10 cellular contexts compared by ENCODE assay signal in the genomic region with DNA sequence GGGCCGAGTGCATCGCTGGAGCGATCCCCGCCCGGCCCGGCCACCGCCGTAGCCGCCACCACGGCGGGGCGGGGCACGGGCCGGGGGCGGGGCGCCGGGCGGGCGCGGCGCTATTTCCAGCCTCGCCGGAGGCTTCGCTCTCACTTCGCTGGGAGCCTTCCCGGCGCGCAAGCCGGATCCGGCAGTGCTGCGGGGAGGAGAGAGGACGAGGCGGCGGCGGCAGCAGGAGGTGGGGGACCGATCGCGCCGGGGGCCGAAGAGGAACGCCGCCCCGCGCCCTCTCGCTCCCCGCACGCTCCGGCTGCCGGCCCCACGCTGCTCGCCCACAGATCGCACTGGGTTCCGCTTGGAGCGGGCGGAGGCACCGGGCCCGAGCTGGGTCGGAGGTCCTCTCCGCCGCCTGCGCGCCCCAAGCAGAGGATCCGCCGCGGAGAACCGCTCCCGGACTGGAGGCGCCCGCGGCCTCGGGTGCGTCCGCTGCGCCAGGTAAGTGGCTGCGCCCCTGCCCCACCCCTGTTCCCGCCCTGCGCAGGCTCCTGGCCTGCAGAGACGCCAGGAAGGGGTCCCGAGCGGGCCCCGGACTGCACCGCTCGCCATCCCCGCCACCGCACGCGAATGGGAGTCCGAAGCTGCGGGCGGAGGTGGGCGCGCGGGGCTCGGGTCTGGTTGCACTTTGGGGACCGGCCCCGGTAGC. TPM values are rescaled to one million over a fixed set of nuclear protein-coding genes. Genes with fewer than 3 reads are reported as not detected.
A peak's percentile ranks its signal among the peaks of the same experiment; 100 is the strongest.
DNase-seq lines count a peak whose midpoint lies in the region; ATAC-seq and TF ChIP-seq lines count a peak whose summit lies in the region.
"Had no signal": no experiment of that assay in that cellular context is flagged by ENCODE, and none has a peak within 500 bp of the region (broad histone marks: within the 10 kb centered on the region; RNA-seq: fewer than 3 reads in every experiment).

CHST8 (plus strand) TSS at position 143 of the 694 bp plus-strand sequence. CDS start 67,309 bp downstream, outside the sequence.

- no peak for ATAC-seq in GM18909 (IDR thresholded peaks at IDR 0.05; ENCODE audit: poor library complexity, unreplicated experiment)
- no peak for ATAC-seq in HG03175 (IDR thresholded peaks at IDR 0.05; ENCODE audit: unreplicated experiment)

- H2AFZ ChIP-seq in fibroblast of lung (ENCODE audit: low read length) = no peak within 1 kb of the TSS
- no peak within 1 kb of the TSS for H2AFZ ChIP-seq in osteoblast (ENCODE audit: low read length)

- no peaks in the 10 kb centered on the region for H3K9me3 ChIP-seq in fibroblast of lung (ENCODE audit: control insufficient read depth, insufficient read depth, low read depth, low read length)
- H3K9me3 ChIP-seq in osteoblast (ENCODE audit: low read depth, low read length) = no peaks in the 10 kb centered on the region
- H3K9me3 ChIP-seq: uterus had no signal

- no peak within 1 kb of the TSS for H3K9ac ChIP-seq in fibroblast of lung (ENCODE audit: insufficient read depth, low read length)

- TF ChIP-seq CTCF in fibroblast of lung (conservative IDR thresholded peaks at IDR 0.05 in 1 of 2, IDR thresholded peaks at IDR 0.05 in 1 of 2; ENCODE audit: low read depth in 1 of 2, low read length in 2 of 2) (no peak), osteoblast (IDR thresholded peaks at IDR 0.05; ENCODE audit: extremely low read depth, low read depth, low read length) (no peak)

- no peaks in the 10 kb centered on the region for H3K36me3 ChIP-seq in fibroblast of lung (ENCODE audit: control insufficient read depth, insufficient read depth, low read length)
- H3K36me3 ChIP-seq in osteoblast (ENCODE audit: insufficient read depth, low read length) = no peaks in the 10 kb centered on the region
- H3K36me3 ChIP-seq: uterus had no signal

- peak; percentile 5 for DNase-seq in GM04504 (ENCODE audit: low read depth)
- DNase-seq in NCI-H510A treated with DMSO at 0.1 percent for 48 hours (lab: John Stamatoyannopoulos, UW) = peak; percentile 1
- peak in 1 of 2 donors; percentile 44 for DNase-seq in fibroblast of lung (ENCODE audit: low read depth in 2 of 2)
- peak; percentile 95 for DNase-seq in osteoblast (ENCODE audit: insufficient read length, low spot score, missing footprints)
- no peak for DNase-seq in GM19240 (ENCODE audit: insufficient read length, low spot score)
- DNase-seq in putamen (ENCODE audit: low spot score) = no peak

- no peak within 1 kb of the TSS for H3K27ac ChIP-seq in fibroblast of lung (ENCODE audit: insufficient read depth, low read length)
- no peak within 1 kb of the TSS for H3K27ac ChIP-seq in osteoblast (ENCODE audit: low read depth, low read length)
- H3K27ac ChIP-seq: epithelial cell of prostate, uterus had no signal

- H3K79me2 ChIP-seq in fibroblast of lung (ENCODE audit: control insufficient read depth, insufficient read depth, low read length) = no peaks in the 10 kb centered on the region
- H3K79me2 ChIP-seq in osteoblast (ENCODE audit: insufficient read depth, low read length) = no peaks in the 10 kb centered on the region

- no peaks in the 10 kb centered on the region for H3K4me1 ChIP-seq in fibroblast of lung (ENCODE audit: control insufficient read depth, extremely low read depth, insufficient read depth, low read length)
- no peaks in the 10 kb centered on the region for H3K4me1 ChIP-seq in osteoblast (ENCODE audit: insufficient read depth, low read length)

- H3K4me2 ChIP-seq in fibroblast of lung (ENCODE audit: extremely low read depth, insufficient read depth, low read length) (peak within 1 kb of the TSS; percentile 35), osteoblast (ENCODE audit: insufficient read depth, low read length) (no peak within 1 kb of the TSS)

- H4K20me1 ChIP-seq in fibroblast of lung (ENCODE audit: control insufficient read depth, extremely low read depth, insufficient read depth, low read length) = no peaks in the 10 kb centered on the region
- no peaks in the 10 kb centered on the region for H4K20me1 ChIP-seq in osteoblast (ENCODE audit: insufficient read depth, low read length)

- H3K4me3 ChIP-seq in fibroblast of lung (replicated peaks in 1 of 4; ENCODE audit: control extremely low read depth in 1 of 4, insufficient read depth in 1 of 4, low read depth in 3 of 4, low read length in 4 of 4) (no peak within 1 kb of the TSS), osteoblast (ENCODE audit: insufficient read depth, low read length) (no peak within 1 kb of the TSS)

- H3K27me3 ChIP-seq in fibroblast of lung (ENCODE audit: control insufficient read depth, insufficient read depth, low read length) = peaks cover 11% of the 10 kb centered on the region
- H3K27me3 ChIP-seq in osteoblast (ENCODE audit: insufficient read depth, low read length) = peaks cover 47% of the 10 kb centered on the region

RNA-seq across cellular contexts. Expression of gene CHST8, which starts in this region (rescaled TPM):
- total RNA-seq in fibroblast of lung (not detected in 2 replicates), osteoblast (not detected in 2 replicates)
- 0.02 TPM in 1 of 2 replicates, not detected in the other for polyA plus RNA-seq in fibroblast of lung
- not detected in 2 replicates for polyA plus RNA-seq in fibroblast of lung (2012)
- polyA minus RNA-seq in fibroblast of lung (ENCODE audit: low replicate concordance) = not detected in 2 replicates

Comparison
In these comparisons a context has a peak if more than half of its experiments do, and no peak if none do; other contexts are left out.
1. Peak in DNase-seq in osteoblast; RNA of the gene not detected or under 1 TPM.
2. DNase-seq: peak in GM04504 (single experiment) and NCI-H510A treated with DMSO at 0.1 percent for 48 hours (single experiment); none in GM19240 (single experiment) and putamen (single experiment).